1 cellular context compared by ENCODE assay signal in the genomic region with DNA sequence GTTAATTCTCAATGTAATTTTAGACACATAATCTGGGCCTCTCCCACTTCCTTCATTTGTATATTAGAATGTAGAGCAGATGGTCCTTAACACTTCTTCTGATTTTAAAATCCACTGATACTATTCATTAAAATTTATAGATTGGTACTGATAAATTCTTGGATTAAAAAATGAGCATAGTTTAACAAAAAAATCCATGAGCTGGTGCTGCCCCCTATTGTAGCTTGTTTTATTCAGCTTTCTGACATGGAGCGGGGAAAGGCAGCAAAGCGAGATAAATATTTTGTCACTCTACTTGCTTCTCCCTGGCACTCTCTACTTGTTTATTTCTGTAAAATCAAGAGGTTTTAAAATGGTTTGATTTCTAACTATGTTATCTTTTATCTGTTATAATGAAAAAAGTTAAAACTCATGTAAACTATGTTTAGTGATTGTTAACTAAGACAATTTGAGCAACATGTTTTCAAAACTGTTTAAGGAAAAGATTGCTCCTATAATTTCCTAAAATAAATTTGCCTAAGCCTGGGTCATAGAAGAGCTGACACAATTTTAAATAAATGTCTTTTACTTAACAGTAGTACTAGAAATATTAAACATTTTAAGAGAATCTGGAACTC.
TF ChIP-seq lines count a peak whose summit lies in the region.

No MANE protein-coding gene starts in this region.

TF ChIP-seq in HCT116, 20 proteins besides CTCF, POLR2A, EP300 and RAD21 (continued from another document):
- TF ChIP-seq, protein P1, sequence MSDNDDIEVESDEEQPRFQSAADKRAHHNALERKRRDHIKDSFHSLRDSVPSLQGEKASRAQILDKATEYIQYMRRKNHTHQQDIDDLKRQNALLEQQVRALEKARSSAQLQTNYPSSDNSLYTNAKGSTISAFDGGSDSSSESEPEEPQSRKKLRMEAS (IDR thresholded peaks at IDR 0.05): no peak
- TF ChIP-seq CBX3 (IDR thresholded peaks at IDR 0.05; ENCODE audit: low read depth) (no peak), YY1 (IDR thresholded peaks at IDR 0.05; ENCODE audit: extremely low read depth, insufficient replicate concordance, low read depth, low read length) (no peak), ZFX (IDR thresholded peaks at IDR 0.05) (no peak)
- TF ChIP-seq, protein P2, sequence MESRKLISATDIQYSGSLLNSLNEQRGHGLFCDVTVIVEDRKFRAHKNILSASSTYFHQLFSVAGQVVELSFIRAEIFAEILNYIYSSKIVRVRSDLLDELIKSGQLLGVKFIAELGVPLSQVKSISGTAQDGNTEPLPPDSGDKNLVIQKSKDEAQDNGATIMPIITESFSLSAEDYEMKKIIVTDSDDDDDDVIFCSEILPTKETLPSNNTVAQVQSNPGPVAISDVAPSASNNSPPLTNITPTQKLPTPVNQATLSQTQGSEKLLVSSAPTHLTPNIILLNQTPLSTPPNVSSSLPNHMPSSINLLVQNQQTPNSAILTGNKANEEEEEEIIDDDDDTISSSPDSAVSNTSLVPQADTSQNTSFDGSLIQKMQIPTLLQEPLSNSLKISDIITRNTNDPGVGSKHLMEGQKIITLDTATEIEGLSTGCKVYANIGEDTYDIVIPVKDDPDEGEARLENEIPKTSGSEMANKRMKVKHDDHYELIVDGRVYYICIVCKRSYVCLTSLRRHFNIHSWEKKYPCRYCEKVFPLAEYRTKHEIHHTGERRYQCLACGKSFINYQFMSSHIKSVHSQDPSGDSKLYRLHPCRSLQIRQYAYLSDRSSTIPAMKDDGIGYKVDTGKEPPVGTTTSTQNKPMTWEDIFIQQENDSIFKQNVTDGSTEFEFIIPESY (IDR thresholded peaks at IDR 0.05; ENCODE audit: extremely low read depth, insufficient replicate concordance, low read length): no peak
